8 cellular contexts compared by ENCODE assay signal in genomic region chr15:96356494-96357455, GRCh38. TPM values are rescaled to one million over a fixed set of nuclear protein-coding genes. Genes with fewer than 3 reads are reported as not detected.
DNase-seq lines count a peak whose midpoint lies in the region; ATAC-seq lines count a peak whose summit lies in the region.

No MANE protein-coding gene starts in this region.

- ATAC-seq in HG02938 (IDR thresholded peaks at IDR 0.05; ENCODE audit: unreplicated experiment), result peak; percentile 53
- peak; percentile 75 for ATAC-seq in left lobe of liver

- DNase-seq in NCI-H2081 (lab: John Stamatoyannopoulos, UW), result peak; percentile 77 to 83
- no peak for DNase-seq in NCI-H2081 treated with DMSO at 0.1 percent for 48 hours (lab: John Stamatoyannopoulos, UW)
- peak; percentile 70 for DNase-seq in NCI-H2171 treated with DMSO at 0.1 percent for 48 hours (lab: John Stamatoyannopoulos, UW)
- DNase-seq in activated CD4-positive, CD25-positive, alpha-beta regulatory T cell treated with anti-CD3 and anti-CD28 coated beads, Interleukin-2, amount 50 U/mL, for 16 hours (ENCODE audit: low read depth, low spot score), result peak; percentile 27
- DNase-seq in cerebellum (ENCODE audit: low spot score), result peak; percentile 52
- DNase-seq in left lobe of liver (ENCODE audit: low spot score), result peak; percentile 87
- DNase-seq in stimulated activated CD4-positive, alpha-beta T cell treated with anti-CD3 and anti-CD28 coated beads, Interleukin-4, amount 100 ng/mL, for 1 hour, result peak; percentile 71

RNA-seq across cellular contexts. Expression of gene NR2F2, which starts 26.3 kb away (rescaled TPM):
- total RNA-seq in cerebellum (22.8 TPM), left lobe of liver (37.0 TPM)
